32 cellular contexts compared by ENCODE assay signal in genomic region chr7:106060394-106060920, GRCh38. TPM values are rescaled to one million over a fixed set of nuclear protein-coding genes. Genes with fewer than 3 reads are reported as not detected.
DNase-seq lines count a peak whose midpoint lies in the region; ATAC-seq, FAIRE-seq and TF ChIP-seq lines count a peak whose summit lies in the region.
"Had no signal": no experiment of that assay in that cellular context is flagged by ENCODE, and none has a peak within 500 bp of the region (broad histone marks: within the 10 kb centered on the region; RNA-seq: fewer than 3 reads in every experiment).

No MANE protein-coding gene starts in this region.

- H2AK5ac ChIP-seq in neuronal stem cell (ENCODE audit: low read depth, low read length) = no peak overlapping the region

- H3K4me3 Mint-ChIP-seq in activated CD8-positive, alpha-beta memory T cell treated with anti-CD3 and anti-CD28 coated beads, Interleukin-2, amount 10 ng/mL, durations not matched to agents 7 days and 5 days = no peak overlapping the region
- no peak overlapping the region for H3K4me3 Mint-ChIP-seq in activated T-helper 1 cell treated with anti-CD3 and anti-CD28 coated beads, Interleukin-12 subunit alpha, Interleukin-12 subunit beta, Interleukin-2, Interleukin-4 antibody, amounts not matched to agents 30 ng/mL and 10 ng/mL and 1 ng/mL, durations not matched to agents 14 hours and 24 hours and 36 hours
- H3K4me3 Mint-ChIP-seq: activated CD8-positive, alpha-beta T cell treated with anti-CD3 and anti-CD28 coated beads for 36 hours; CD4-positive, CD25-positive, alpha-beta regulatory T cell; neural progenitor cell; T-helper 1 cell treated with Interleukin-12 subunit alpha and Interleukin-12 subunit beta and Interleukin-4 antibody, amounts not matched to agents 30 μg/mL and 1 μg/mL, for 36 hours; type B pancreatic cell had no signal

- H3K36me3 Mint-ChIP-seq in activated CD8-positive, alpha-beta memory T cell treated with anti-CD3 and anti-CD28 coated beads, Interleukin-2, amount 10 ng/mL, durations not matched to agents 7 days and 5 days = no peaks in the 10 kb centered on the region
- no peaks in the 10 kb centered on the region for H3K36me3 Mint-ChIP-seq in activated T-helper 1 cell treated with anti-CD3 and anti-CD28 coated beads, Interleukin-12 subunit alpha, Interleukin-12 subunit beta, Interleukin-2, Interleukin-4 antibody, amounts not matched to agents 30 ng/mL and 10 ng/mL and 1 ng/mL, durations not matched to agents 14 hours and 24 hours and 36 hours (ENCODE audit: low read depth)
- H3K36me3 Mint-ChIP-seq: activated naive CD4-positive, alpha-beta T cell treated with anti-CD3 and anti-CD28 coated beads, Interleukin-2, amount 50 U/mL, for 72 hours; CD4-positive, CD25-positive, alpha-beta regulatory T cell; neural progenitor cell had no signal

- peak overlapping the region; percentile 41 for H2BK15ac ChIP-seq in neuronal stem cell (ENCODE audit: low read length)

- peaks cover 44% of the 10 kb centered on the region for H3K4me1 Mint-ChIP-seq in activated CD8-positive, alpha-beta memory T cell treated with anti-CD3 and anti-CD28 coated beads, Interleukin-2, amount 10 ng/mL, durations not matched to agents 7 days and 5 days
- H3K4me1 Mint-ChIP-seq in activated T-helper 1 cell treated with anti-CD3 and anti-CD28 coated beads, Interleukin-12 subunit alpha, Interleukin-12 subunit beta, Interleukin-2, Interleukin-4 antibody, amounts not matched to agents 30 ng/mL and 10 ng/mL and 1 ng/mL, durations not matched to agents 14 hours and 24 hours and 36 hours (ENCODE audit: low read depth) = peaks cover 38% of the 10 kb centered on the region

- no peak overlapping the region for H3K14ac ChIP-seq in neuronal stem cell (ENCODE audit: low read length)

- H2BK12ac ChIP-seq in neuronal stem cell (ENCODE audit: low read length) = no peak overlapping the region

- H3K79me1 ChIP-seq in neuronal stem cell (ENCODE audit: low read depth, low read length) = no peaks in the 10 kb centered on the region

- no peak overlapping the region for H3K9ac ChIP-seq in neuronal stem cell (ENCODE audit: low read depth, low read length, poor library complexity)
- H3K9ac ChIP-seq: neural progenitor cell, SK-N-SH had no signal

- intact Hi-C loops in activated T-helper 1 cell treated with anti-CD3 and anti-CD28 coated beads, Interleukin-12 subunit alpha, Interleukin-12 subunit beta, Interleukin-2, Interleukin-4 antibody, amounts not matched to agents 30 ng/mL and 10 ng/mL and 1 ng/mL, durations not matched to agents 14 hours and 24 hours and 36 hours (cut with micrococcal nuclease) = no loop called here

- no peaks in the 10 kb centered on the region for H3K27me3 Mint-ChIP-seq in activated CD8-positive, alpha-beta memory T cell treated with anti-CD3 and anti-CD28 coated beads, Interleukin-2, amount 10 ng/mL, durations not matched to agents 7 days and 5 days
- H3K27me3 Mint-ChIP-seq in activated T-helper 1 cell treated with anti-CD3 and anti-CD28 coated beads, Interleukin-12 subunit alpha, Interleukin-12 subunit beta, Interleukin-2, Interleukin-4 antibody, amounts not matched to agents 30 ng/mL and 10 ng/mL and 1 ng/mL, durations not matched to agents 14 hours and 24 hours and 36 hours (ENCODE audit: insufficient read depth) = peaks cover under 1% of the 10 kb centered on the region
- H3K27me3 Mint-ChIP-seq: activated CD8-positive, alpha-beta T cell treated with anti-CD3 and anti-CD28 coated beads for 36 hours; type B pancreatic cell had no signal

- peaks cover 3 to 16% of the 10 kb centered on the region in 2 donors for H3K9me3 ChIP-seq in neuronal stem cell (replicated peaks in 1 of 2; ENCODE audit: control insufficient read depth in 2 of 2, insufficient read depth in 1 of 2, low read depth in 1 of 2, low read length in 2 of 2)
- H3K9me3 ChIP-seq: SK-N-SH had no signal

- no peak overlapping the region for H3K27ac Mint-ChIP-seq in activated CD8-positive, alpha-beta memory T cell treated with anti-CD3 and anti-CD28 coated beads, Interleukin-2, amount 10 ng/mL, durations not matched to agents 7 days and 5 days
- no peak overlapping the region for H3K27ac Mint-ChIP-seq in activated T-helper 1 cell treated with anti-CD3 and anti-CD28 coated beads, Interleukin-12 subunit alpha, Interleukin-12 subunit beta, Interleukin-2, Interleukin-4 antibody, amounts not matched to agents 30 ng/mL and 10 ng/mL and 1 ng/mL, durations not matched to agents 14 hours and 24 hours and 36 hours
- H3K27ac Mint-ChIP-seq: activated naive CD4-positive, alpha-beta T cell treated with anti-CD3 and anti-CD28 coated beads, Interleukin-2, amount 50 U/mL, for 72 hours; T-helper 1 cell treated with Interleukin-12 subunit alpha and Interleukin-12 subunit beta and Interleukin-4 antibody, amounts not matched to agents 30 μg/mL and 1 μg/mL, for 36 hours; type B pancreatic cell had no signal

- FAIRE-seq in bronchial epithelial cell (lab: Jason Lieb, UNC) = no peak
- FAIRE-seq: H1, TTC549 had no signal

- no peak overlapping the region for H2BK5ac ChIP-seq in neuronal stem cell (ENCODE audit: low read length)

- CTCF ChIA-PET in activated CD8-positive, alpha-beta memory T cell treated with anti-CD3 and anti-CD28 coated beads, Interleukin-2, amount 10 ng/mL, durations not matched to agents 7 days and 5 days (lab: Charles Lee) = interaction anchor here (0.8 to 2.7 kb wide), 4 partner anchors 11 to 107 kb away, joined by 3 to 12 read pairs (median 4); no protein-coding TSS in a partner anchor

- H3K27ac ChIP-seq in neuronal stem cell (replicated peaks; ENCODE audit: low read length) = no peak overlapping the region
- H3K27ac ChIP-seq: neural progenitor cell had no signal

- H3K36me3 ChIP-seq in bronchial epithelial cell (ENCODE audit: control insufficient read depth, insufficient read depth, low read length) = no peaks in the 10 kb centered on the region
- no peaks in the 10 kb centered on the region for H3K36me3 ChIP-seq in neuronal stem cell (replicated peaks in 1 of 2; ENCODE audit: control insufficient read depth in 2 of 2, insufficient read depth in 2 of 2, low read length in 2 of 2)
- H3K36me3 ChIP-seq: neural progenitor cell had no signal

- peak overlapping the region; percentile 20 for H3K23ac ChIP-seq in neuronal stem cell (ENCODE audit: low read depth, low read length, poor library complexity)

- H3K18ac ChIP-seq in neuronal stem cell (ENCODE audit: low read length) = no peak overlapping the region

- peaks cover 20 to 22% of the 10 kb centered on the region in 2 donors for H3K4me1 ChIP-seq in neuronal stem cell (ENCODE audit: control insufficient read depth in 2 of 2, insufficient read depth in 1 of 2, low read depth in 1 of 2, low read length in 2 of 2)

- peak; percentile 21 for DNase-seq in activated CD8-positive, alpha-beta memory T cell treated with anti-CD3 and anti-CD28 coated beads, Interleukin-2, amount 10 ng/mL, durations not matched to agents 7 days and 5 days
- no peak for DNase-seq in activated CD8-positive, alpha-beta memory T cell treated with anti-CD3 and anti-CD28 coated beads, Interleukin-2, amount 50 U/mL, for 48 hours
- peak; percentile 77 for DNase-seq in bronchial epithelial cell (ENCODE audit: low read depth)
- no peak for DNase-seq in neuronal stem cell (ENCODE audit: low spot score)
- DNase-seq in DMS79 treated with DMSO at 0.1 percent for 48 hours (lab: John Stamatoyannopoulos, UW) = no peak
- no peak for DNase-seq in AG08395 (ENCODE audit: low spot score)
- no peak for DNase-seq in activated T-helper 1 cell treated with anti-CD3 and anti-CD28 coated beads, Interleukin-12 subunit alpha, Interleukin-12 subunit beta, Interleukin-2, Interleukin-4 antibody, amounts not matched to agents 30 ng/mL and 10 ng/mL and 1 ng/mL, durations not matched to agents 14 hours and 24 hours and 36 hours (ENCODE audit: low spot score)
- DNase-seq: 8988T; activated CD4-positive, CD25-positive, alpha-beta regulatory T cell treated with anti-CD3 and anti-CD28 coated beads, Interleukin-2, amount 50 U/mL, for 72 hours; activated CD8-positive, alpha-beta T cell treated with anti-CD3 and anti-CD28 coated beads for 36 hours; Calu3; CD4-positive, CD25-positive, alpha-beta regulatory T cell; mesendoderm; NCI-H1436; NCI-H2081 treated with DMSO at 0.1 percent for 48 hours; NCI-H2227 treated with DMSO at 0.1 percent for 48 hours; NCI-H526; NK-92 treated with Interleukin-12 subunit alpha and Interleukin-12 subunit beta, amount 100 ng/mL, for 24 hours; PC-9; right cardiac atrium; SK-N-SH; stimulated activated CD4-positive, alpha-beta T cell treated with anti-CD3 and anti-CD28 coated beads, Interleukin-12 subunit alpha, Interleukin-12 subunit beta, amount 100 ng/mL, for 4 hours; stimulated activated CD4-positive, alpha-beta T cell treated with anti-CD3 and anti-CD28 coated beads, Interleukin-2, amount 100 ng/mL, for 48 hours had no signal

- H4K8ac ChIP-seq in neuronal stem cell (ENCODE audit: low read depth, low read length) = no peak overlapping the region

- no peaks in the 10 kb centered on the region for H3K9me3 Mint-ChIP-seq in activated CD8-positive, alpha-beta memory T cell treated with anti-CD3 and anti-CD28 coated beads, Interleukin-2, amount 10 ng/mL, durations not matched to agents 7 days and 5 days (ENCODE audit: low read depth)
- no peaks in the 10 kb centered on the region for H3K9me3 Mint-ChIP-seq in activated T-helper 1 cell treated with anti-CD3 and anti-CD28 coated beads, Interleukin-12 subunit alpha, Interleukin-12 subunit beta, Interleukin-2, Interleukin-4 antibody, amounts not matched to agents 30 ng/mL and 10 ng/mL and 1 ng/mL, durations not matched to agents 14 hours and 24 hours and 36 hours
- H3K9me3 Mint-ChIP-seq: activated CD8-positive, alpha-beta T cell treated with anti-CD3 and anti-CD28 coated beads for 36 hours; activated naive CD4-positive, alpha-beta T cell treated with anti-CD3 and anti-CD28 coated beads, Interleukin-2, amount 50 U/mL, for 72 hours; CD4-positive, CD25-positive, alpha-beta regulatory T cell; T-helper 1 cell treated with Interleukin-12 subunit alpha and Interleukin-12 subunit beta and Interleukin-4 antibody, amounts not matched to agents 30 μg/mL and 1 μg/mL, for 36 hours; type B pancreatic cell had no signal

- H2AFZ ChIP-seq in neuronal stem cell (ENCODE audit: low read length) = no peak overlapping the region
- H2AFZ ChIP-seq: neural progenitor cell, PC-9 had no signal

- H3K27me3 ChIP-seq in bronchial epithelial cell (ENCODE audit: control insufficient read depth, insufficient read depth, low read length) (no peaks in the 10 kb centered on the region), neuronal stem cell (ENCODE audit: control insufficient read depth in 3 of 3, insufficient read depth in 3 of 3, low read depth in 1 of 3, low read length in 3 of 3) (no peaks in the 10 kb centered on the region)
- H3K27me3 ChIP-seq: neural progenitor cell had no signal

- no peak for ATAC-seq in activated CD8-positive, alpha-beta memory T cell treated with anti-CD3 and anti-CD28 coated beads, Interleukin-2, amount 10 ng/mL, durations not matched to agents 7 days and 5 days
- no peak for ATAC-seq in HG02571 (IDR thresholded peaks at IDR 0.05; ENCODE audit: unreplicated experiment)
- ATAC-seq: activated CD8-positive, alpha-beta T cell treated with anti-CD3 and anti-CD28 coated beads for 36 hours; activated naive CD4-positive, alpha-beta T cell treated with anti-CD3 and anti-CD28 coated beads, Interleukin-2, amount 50 U/mL, for 72 hours; left lobe of liver; right cardiac atrium; Right ventricle myocardium inferior had no signal

- no peak overlapping the region for H3K4me2 ChIP-seq in neuronal stem cell (ENCODE audit: insufficient read depth, low read length, poor library complexity, severe bottlenecking)
- H3K4me2 ChIP-seq: neural progenitor cell, SK-N-SH had no signal

- TF ChIP-seq CTCF in bronchial epithelial cell (IDR thresholded peaks at IDR 0.05; ENCODE audit: insufficient read depth, low read length, severe bottlenecking) = no peak

- no peak overlapping the region for H2BK120ac ChIP-seq in neuronal stem cell (ENCODE audit: low read depth, low read length)

- H4K91ac ChIP-seq in neuronal stem cell (ENCODE audit: low read depth, low read length, poor library complexity) = no peak overlapping the region

- H3K4me3 ChIP-seq in bronchial epithelial cell (ENCODE audit: low read depth, low read length) (no peak overlapping the region), neuronal stem cell (ENCODE audit: low read length in 2 of 2) (no peak overlapping the region)
- H3K4me3 ChIP-seq: neural progenitor cell, PC-9 had no signal

- WGBS in neuronal stem cell (ENCODE audit: extremely low coverage in 2 of 2, insufficient read length in 2 of 2, insufficient replicate concordance in 1 of 2), 2 donors = no CpG with 5 or more reads among the region's 7 CpGs

- H3K4ac ChIP-seq in neuronal stem cell (ENCODE audit: low read length) = no peak overlapping the region

RNA-seq across cellular contexts. Expression of gene SYPL1, which starts 51.7 kb away (rescaled TPM):
- total RNA-seq in activated CD8-positive, alpha-beta memory T cell treated with anti-CD3 and anti-CD28 coated beads, Interleukin-2, amount 10 ng/mL, durations not matched to agents 7 days and 5 days = 10 to 100 TPM; 21.9 to 24.1 TPM
- total RNA-seq in bronchial epithelial cell = 64.8 and 74.8 TPM in 2 replicates
- 24.2 TPM for polyA plus RNA-seq in neuronal stem cell (2013, experiment 1 of 2)
- 25.2 TPM for polyA plus RNA-seq in neuronal stem cell (2013, experiment 2 of 2)
- total RNA-seq in activated T-helper 1 cell treated with anti-CD3 and anti-CD28 coated beads, Interleukin-12 subunit alpha, Interleukin-12 subunit beta, Interleukin-2, Interleukin-4 antibody, amounts not matched to agents 30 ng/mL and 10 ng/mL and 1 ng/mL, durations not matched to agents 14 hours and 24 hours and 36 hours = 22.3 and 24.9 TPM in 2 replicates

Comparison
In these comparisons a context has a peak if more than half of its experiments do, and no peak if none do; other contexts are left out.
1. DNase-seq: peak in activated CD8-positive, alpha-beta memory T cell treated with anti-CD3 and anti-CD28 coated beads, Interleukin-2, amount 10 ng/mL, durations not matched to agents 7 days and 5 days (single experiment) and bronchial epithelial cell (single experiment); none in activated CD8-positive, alpha-beta memory T cell treated with anti-CD3 and anti-CD28 coated beads, Interleukin-2, amount 50 U/mL, for 48 hours (single experiment), neuronal stem cell (single experiment), DMS79 treated with DMSO at 0.1 percent for 48 hours (single experiment), AG08395 (single experiment) and activated T-helper 1 cell treated with anti-CD3 and anti-CD28 coated beads, Interleukin-12 subunit alpha, Interleukin-12 subunit beta, Interleukin-2, Interleukin-4 antibody, amounts not matched to agents 30 ng/mL and 10 ng/mL and 1 ng/mL, durations not matched to agents 14 hours and 24 hours and 36 hours (single experiment).